In genomic region chr13:103625194-103625593, GRCh38 we compare ENCODE assay signal across 19 cellular contexts.
"Had no signal": no experiment of that assay in that cellular context is flagged by ENCODE, and none has a peak within 500 bp of the region (broad histone marks: within the 10 kb centered on the region; RNA-seq: fewer than 3 reads in every experiment).

No MANE protein-coding gene starts in this region.

- H3K79me2 ChIP-seq: hepatocyte had no signal

- H3K27ac ChIP-seq: dorsolateral prefrontal cortex, hepatocyte, neutrophil, psoas muscle, skin epidermis, stomach, thoracic aorta had no signal

- H3K4me3 ChIP-seq: dorsolateral prefrontal cortex, hepatocyte, psoas muscle, skin epidermis, stomach, thoracic aorta had no signal

- H3K36me3 ChIP-seq: neutrophil, stomach, thoracic aorta had no signal

- H3K4me1 ChIP-seq: psoas muscle, stomach had no signal

- H3K27me3 ChIP-seq: dorsolateral prefrontal cortex, hepatocyte, neutrophil, stomach had no signal

- H3K4me2 ChIP-seq: hepatocyte had no signal

- DNase-seq: cortex of kidney; dorsolateral prefrontal cortex; effector CD8-positive, alpha-beta T cell; foreskin melanocyte; head of caudate nucleus; left colon; naive thymus-derived CD4-positive, alpha-beta T cell; nephron progenitor cell; psoas muscle; retina; stimulated activated naive CD4-positive, alpha-beta T cell; stomach; substantia nigra; trophoblast cell had no signal

- ATAC-seq: left colon; naive thymus-derived CD4-positive, alpha-beta T cell; psoas muscle; sciatic nerve had no signal

- H2AFZ ChIP-seq: hepatocyte had no signal

- H3K9me3 ChIP-seq: neutrophil, psoas muscle, stomach, thoracic aorta had no signal
